11 cellular contexts compared by ENCODE assay signal in the genomic region with DNA sequence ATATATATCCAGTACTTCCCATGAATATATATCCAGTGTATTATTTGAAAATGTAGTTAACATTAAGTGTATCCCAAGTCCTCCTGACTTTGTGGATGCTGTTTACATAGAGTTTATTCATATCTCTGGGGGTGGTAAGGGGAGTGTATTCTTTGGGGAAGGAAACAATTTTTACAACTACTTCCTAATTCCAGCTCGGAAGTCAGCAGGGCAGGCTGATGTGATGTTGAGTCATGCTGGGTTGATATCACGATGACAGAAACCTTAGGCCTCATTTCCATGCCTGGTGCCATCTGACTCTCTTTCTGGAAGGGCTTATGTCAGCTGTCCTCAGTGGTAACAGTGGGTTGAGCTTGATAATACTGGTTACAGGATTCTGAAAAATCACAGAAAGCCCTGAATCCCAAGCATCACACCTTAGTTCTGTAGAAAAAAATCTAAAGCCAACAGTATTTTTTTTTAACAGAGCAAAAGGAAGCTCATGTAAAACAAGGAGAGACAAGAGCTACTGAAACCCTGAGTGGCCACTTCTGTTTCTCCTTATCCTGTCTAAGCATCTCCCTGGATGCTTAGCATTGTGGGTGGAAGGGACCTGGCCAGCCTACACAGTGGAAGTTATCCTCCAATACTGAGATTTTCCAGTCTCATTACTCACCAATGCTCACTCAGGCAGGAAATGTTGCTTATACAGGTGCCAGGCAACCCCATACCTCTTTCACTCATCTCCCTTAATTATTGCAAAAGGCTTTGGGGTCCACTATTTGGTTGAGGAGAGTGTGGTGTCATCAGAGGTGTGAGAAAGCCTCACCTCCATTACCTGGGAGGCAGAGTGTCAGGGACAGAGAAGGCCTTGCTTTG.
DNase-seq lines count a peak whose midpoint lies in the region; ATAC-seq and TF ChIP-seq lines count a peak whose summit lies in the region.
"Had no signal": no experiment of that assay in that cellular context is flagged by ENCODE, and none has a peak within 500 bp of the region (broad histone marks: within the 10 kb centered on the region; RNA-seq: fewer than 3 reads in every experiment).

No MANE protein-coding gene starts in this region.

- no peak overlapping the region for H3K4me2 ChIP-seq in PC-3 (ENCODE audit: low read length)

- peak; percentile 70 for DNase-seq in PC-3
- peak; percentile 79 for DNase-seq in epithelial cell of proximal tubule (ENCODE audit: low read depth)
- no peak for DNase-seq in gastrocnemius medialis
- DNase-seq in ureter (ENCODE audit: low spot score) = no peak
- no peak for DNase-seq in left ventricle myocardium superior
- DNase-seq: activated naive CD4-positive, alpha-beta T cell treated with anti-CD3 and anti-CD28 coated beads, Interleukin-2, amount 10 ng/mL, durations not matched to agents 7 days and 5 days; KG1; NCI-H748 treated with DMSO at 0.1 percent for 48 hours had no signal

- H3K4me3 ChIP-seq in HEK293 (ENCODE audit: low read depth, low read length) (no peak overlapping the region), PC-3 (ENCODE audit: low read length) (no peak overlapping the region), epithelial cell of proximal tubule (ENCODE audit: low read depth, low read length) (no peak overlapping the region), gastrocnemius medialis (no peak overlapping the region)

- H3K4me1 ChIP-seq in HEK293 (ENCODE audit: control insufficient read depth, insufficient read depth, low read length) (no peaks in the 10 kb centered on the region), PC-3 (ENCODE audit: insufficient read depth, low read length) (peaks cover 11% of the 10 kb centered on the region), gastrocnemius medialis (no peaks in the 10 kb centered on the region)

- no peaks in the 10 kb centered on the region for H3F3A ChIP-seq in PC-3 (ENCODE audit: low read length, unreplicated experiment)

- BruUV-seq in PC-3 (replicated peaks; lab: Mats Ljungman, UMichigan) = no TSS peak

- no peak for TF ChIP-seq POLR2A in gastrocnemius medialis (IDR thresholded peaks at IDR 0.05)

- no peaks in the 10 kb centered on the region for H3K9me2 ChIP-seq in PC-3 (replicated peaks; ENCODE audit: low read length)

- in situ Hi-C loops in gastrocnemius medialis (cut with MboI; ENCODE audit: low sequenced_read_pairs in 4 of 4) = no loop called here

- TF ChIP-seq CTCF in HEK293 (tag by site-specific recombination; IDR thresholded peaks at IDR 0.05) (no peak), PC-3 (conservative IDR thresholded peaks at IDR 0.05; ENCODE audit: low read depth, low read length) (no peak), epithelial cell of proximal tubule (conservative IDR thresholded peaks at IDR 0.05; ENCODE audit: low read depth, low read length) (no peak), gastrocnemius medialis (IDR thresholded peaks at IDR 0.05 in 4 of 5, conservative IDR thresholded peaks at IDR 0.05 in 1 of 5) (no peak)

- no peaks in the 10 kb centered on the region for H3K79me2 ChIP-seq in PC-3 (ENCODE audit: low read length)

- H3K27ac ChIP-seq in HEK293 (ENCODE audit: extremely low read depth, low read depth, low read length) = no peak overlapping the region
- peak overlapping the region; percentile 43; the same call in 1 of the 2 replicates for H3K27ac ChIP-seq in PC-3 (ENCODE audit: low read length)
- peak overlapping the region in 1 of 4 donors; percentile 27 for H3K27ac ChIP-seq in gastrocnemius medialis

- ATAC-seq in PC-3 = peak; percentile 57
- peak; percentile 42 to 77 for ATAC-seq in gastrocnemius medialis
- ATAC-seq in GM19397 (IDR thresholded peaks at IDR 0.05; ENCODE audit: unreplicated experiment) = no peak
- no peak for ATAC-seq in left ventricle myocardium superior
- ATAC-seq: WTC11 had no signal

- POLR2A ChIA-PET in HEK293 (lab: Yijun Ruan, JAX) = no interaction called here
- POLR2A ChIA-PET in PC-3 (lab: Charles Lee; ENCODE audit: unreplicated experiment) = no interaction called here

- no peaks in the 10 kb centered on the region for H4K20me1 ChIP-seq in PC-3 (ENCODE audit: low read length)

- H3K27me3 ChIP-seq in PC-3 (ENCODE audit: low read length) = no peaks in the 10 kb centered on the region
- H3K27me3 ChIP-seq in gastrocnemius medialis = no peaks in the 10 kb centered on the region

- intact Hi-C loops in PC-3 (cut with micrococcal nuclease) (no loop called here), gastrocnemius medialis (cut with DNase I; ENCODE audit: low total_unique reads) (no loop called here), left ventricle myocardium superior (cut with micrococcal nuclease) (no loop called here)

- H2AFZ ChIP-seq in PC-3 (ENCODE audit: low read length) = no peak overlapping the region

- H3K9ac ChIP-seq in PC-3 (ENCODE audit: low read length) = no peak overlapping the region

- CTCF ChIA-PET in HEK293 (lab: Yijun Ruan, JAX) = interaction anchor here (0.7 to 1.2 kb wide), 3 partner anchors 13 to 210 kb away, joined by 3 to 4 read pairs (median 3); no protein-coding TSS in a partner anchor
- CTCF ChIA-PET in PC-3 (lab: Charles Lee) = no interaction called here

- H3K36me3 ChIP-seq in HEK293 (ENCODE audit: control insufficient read depth in 2 of 2, insufficient read depth in 1 of 2, low read length in 2 of 2) (no peaks in the 10 kb centered on the region), PC-3 (ENCODE audit: low read depth, low read length) (no peaks in the 10 kb centered on the region), gastrocnemius medialis (no peaks in the 10 kb centered on the region)

- no peaks in the 10 kb centered on the region for H3K9me3 ChIP-seq in HEK293 (ENCODE audit: control insufficient read depth, insufficient read depth, low read depth, low read length)
- H3K9me3 ChIP-seq in PC-3 (ENCODE audit: low read length) = no peaks in the 10 kb centered on the region
- H3K9me3 ChIP-seq in gastrocnemius medialis = peaks cover 0 to 15% (median 0%) of the 10 kb centered on the region in 3 donors

TF ChIP-seq in HEK293, 187 proteins besides CTCF, POLR2A, EP300 and RAD21 (continues in another document):
- TF ChIP-seq ZNF214 (tag by site-specific recombination; IDR thresholded peaks at IDR 0.05; ENCODE audit: borderline replicate concordance) (no peak), GLI4 (tag by site-specific recombination; IDR thresholded peaks at IDR 0.05) (no peak), ATF2 (tag by site-specific recombination; IDR thresholded peaks at IDR 0.05; ENCODE audit: low read depth) (no peak), TRIM28 (IDR thresholded peaks at IDR 0.05; ENCODE audit: borderline replicate concordance, low read length) (no peak), ZBTB7A (tag by site-specific recombination; IDR thresholded peaks at IDR 0.05; ENCODE audit: low read depth) (no peak), ZFHX2 (tag by site-specific recombination; conservative IDR thresholded peaks at IDR 0.05) (peak; percentile 32), ZBTB21 (tag by site-specific recombination; IDR thresholded peaks at IDR 0.05) (0 out of 2 replicates have a peak, but pooled peaks have one; percentile 24), WT1 (tag by site-specific recombination; IDR thresholded peaks at IDR 0.05) (no peak), SALL2 (tag by site-specific recombination; IDR thresholded peaks at IDR 0.05; ENCODE audit: borderline replicate concordance) (no peak), ZFP37 (tag by site-specific recombination; IDR thresholded peaks at IDR 0.05) (no peak), ZNF792 (tag by site-specific recombination; IDR thresholded peaks at IDR 0.05) (no peak), ZNF335 (tag by site-specific recombination; conservative IDR thresholded peaks at IDR 0.05) (peak; percentile 37; the same call in 1 of the 2 replicates), ZNF660 (tag by site-specific recombination; IDR thresholded peaks at IDR 0.05) (peak; percentile 48; the same call in 1 of the 2 replicates), KLF8 (tag by site-specific recombination; IDR thresholded peaks at IDR 0.05) (no peak), ZBTB20 (tag by site-specific recombination; IDR thresholded peaks at IDR 0.05) (peak; percentile 60; the same call in 1 of the 2 replicates), ZNF843 (tag by site-specific recombination; IDR thresholded peaks at IDR 0.05) (no peak), SP7 (tag by site-specific recombination; IDR thresholded peaks at IDR 0.05) (0 out of 2 replicates have a peak, but pooled peaks have one; percentile 23), ZNF114 (tag by site-specific recombination; IDR thresholded peaks at IDR 0.05) (no peak)
- TF ChIP-seq, protein P1, sequence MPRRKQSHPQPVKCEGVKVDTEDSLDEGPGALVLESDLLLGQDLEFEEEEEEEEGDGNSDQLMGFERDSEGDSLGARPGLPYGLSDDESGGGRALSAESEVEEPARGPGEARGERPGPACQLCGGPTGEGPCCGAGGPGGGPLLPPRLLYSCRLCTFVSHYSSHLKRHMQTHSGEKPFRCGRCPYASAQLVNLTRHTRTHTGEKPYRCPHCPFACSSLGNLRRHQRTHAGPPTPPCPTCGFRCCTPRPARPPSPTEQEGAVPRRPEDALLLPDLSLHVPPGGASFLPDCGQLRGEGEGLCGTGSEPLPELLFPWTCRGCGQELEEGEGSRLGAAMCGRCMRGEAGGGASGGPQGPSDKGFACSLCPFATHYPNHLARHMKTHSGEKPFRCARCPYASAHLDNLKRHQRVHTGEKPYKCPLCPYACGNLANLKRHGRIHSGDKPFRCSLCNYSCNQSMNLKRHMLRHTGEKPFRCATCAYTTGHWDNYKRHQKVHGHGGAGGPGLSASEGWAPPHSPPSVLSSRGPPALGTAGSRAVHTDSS (tag by site-specific recombination; IDR thresholded peaks at IDR 0.05) = no peak

Comparison
In these comparisons a context has a peak if more than half of its experiments do, and no peak if none do; other contexts are left out.
1. ATAC-seq: peak in PC-3 (single experiment) and gastrocnemius medialis (2 of 2); none in GM19397 (single experiment) and left ventricle myocardium superior (single experiment).
2. DNase-seq: peak in PC-3 (single experiment) and epithelial cell of proximal tubule (single experiment); none in gastrocnemius medialis (0 of 2), ureter (single experiment) and left ventricle myocardium superior (single experiment).